In the genomic region with DNA sequence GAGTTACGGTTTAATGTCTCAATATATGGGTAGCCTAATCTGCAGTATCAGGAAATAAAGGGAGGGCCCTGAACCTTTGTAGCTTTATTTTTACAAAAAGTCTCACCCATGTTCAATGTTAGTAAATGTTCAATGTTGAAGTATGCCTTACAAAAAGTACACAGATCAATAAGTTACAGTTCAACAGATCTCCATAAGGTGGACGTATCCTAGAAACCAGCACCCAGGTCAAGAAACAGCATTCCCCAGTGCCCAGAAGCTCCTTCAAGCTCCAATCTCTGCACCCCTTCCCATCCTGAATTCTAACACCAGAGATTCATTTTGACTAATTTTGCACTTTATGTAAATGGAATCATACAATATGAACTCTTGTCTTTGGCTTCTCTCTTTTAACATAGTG, we compare ENCODE assay signal across 28 cellular contexts. TPM values are rescaled to one million over a fixed set of nuclear protein-coding genes. Genes with fewer than 3 reads are reported as not detected.
DNase-seq lines count a peak whose midpoint lies in the region; ATAC-seq, FAIRE-seq and TF ChIP-seq lines count a peak whose summit lies in the region.
"Had no signal": no experiment of that assay in that cellular context is flagged by ENCODE, and none has a peak within 500 bp of the region (broad histone marks: within the 10 kb centered on the region; RNA-seq: fewer than 3 reads in every experiment).

No MANE protein-coding gene starts in this region.

- H3K4me2 ChIP-seq in GM12878 (ENCODE audit: control insufficient read depth, insufficient read depth) = no peak overlapping the region
- no peak overlapping the region for H3K4me2 ChIP-seq in HepG2 (ENCODE audit: low read depth, low read length)
- H3K4me2 ChIP-seq: BLaER1 had no signal

- H3K27ac Mint-ChIP-seq in natural killer cell = peak overlapping the region; percentile 37 to 59
- H3K27ac Mint-ChIP-seq: CD4-positive, alpha-beta memory T cell had no signal

- 97% methylated on average over 2 of the region's 2 CpGs for WGBS in GM12878 (ENCODE audit: insufficient coverage, insufficient replicate concordance, low lambda C conversion rate, missing lambda C conversion rate)
- WGBS in HepG2 (ENCODE audit: low lambda C conversion rate) = 11% methylated on average over 2 of the region's 2 CpGs
- 94 to 98% (median 94%) methylated on average over 2 of the region's 2 CpGs for WGBS in small intestine, 3 donors

- TF ChIP-seq EP300 in GM12878 (IDR thresholded peaks at IDR 0.05; ENCODE audit: borderline replicate concordance in 1 of 2, control insufficient read depth in 1 of 2, low read depth in 2 of 2, low read length in 2 of 2) (no peak), HepG2 (IDR thresholded peaks at IDR 0.05; ENCODE audit: low read depth in 2 of 2, low read length in 2 of 2) (no peak), HepG2 (CRISPR knock-in tag; IDR thresholded peaks at IDR 0.05; ENCODE audit: borderline replicate concordance) (no peak)

- no peak for TF ChIP-seq RAD21 in GM12878 (IDR thresholded peaks at IDR 0.05; ENCODE audit: insufficient read depth, low read depth, low read length)
- no peak for TF ChIP-seq RAD21 in HepG2 (CRISPR knock-in tag; IDR thresholded peaks at IDR 0.05)

- POLR2A ChIA-PET in GM12878 (lab: Charles Lee) (no interaction called here), HepG2 (lab: Yijun Ruan, JAX) (no interaction called here)

- H3K79me2 ChIP-seq in GM12878 (ENCODE audit: control insufficient read depth, insufficient read depth, low read length) (no peaks in the 10 kb centered on the region), HepG2 (ENCODE audit: insufficient read depth, low read length) (no peaks in the 10 kb centered on the region)

- H3K36me3 Mint-ChIP-seq in natural killer cell = peaks cover 10% of the 10 kb centered on the region

- intact Hi-C loops in GM12878 (cut with micrococcal nuclease; ENCODE audit: unreplicated experiment) (no loop called here), HepG2 (cut with micrococcal nuclease; ENCODE audit: unreplicated experiment) (no loop called here), natural killer cell (cut with micrococcal nuclease) (no loop called here)

- no peaks in the 10 kb centered on the region for H3K36me3 ChIP-seq in GM12878 (ENCODE audit: control insufficient read depth in 2 of 2, insufficient read depth in 2 of 2, low read length in 1 of 2)
- H3K36me3 ChIP-seq in HepG2 (replicated peaks in 1 of 2; ENCODE audit: control insufficient read depth in 1 of 2, insufficient read depth in 2 of 2, low read length in 2 of 2) = no peaks in the 10 kb centered on the region
- no peaks in the 10 kb centered on the region for H3K36me3 ChIP-seq in small intestine (ENCODE audit: control insufficient read depth in 2 of 2, insufficient read depth in 2 of 2, low read length in 2 of 2)
- H3K36me3 ChIP-seq: BE2C had no signal

- no TSS peak for BruUV-seq in GM12878 (replicated peaks; lab: Mats Ljungman, UMichigan)
- BruUV-seq in HepG2 (replicated peaks; lab: Mats Ljungman, UMichigan) = no TSS peak

- in situ Hi-C loops in GM12878 (cut with MboI) = no loop called here
- in situ Hi-C loops in HepG2 (cut with HindIII; ENCODE audit: extremely low pct_ligation_motif_present, low pct_unique_long_range_greater_than_20kb) = no loop called here

- H3K27me3 Mint-ChIP-seq in natural killer cell (ENCODE audit: low read depth in 2 of 2) = no peaks in the 10 kb centered on the region
- H3K27me3 Mint-ChIP-seq: CD4-positive, alpha-beta memory T cell; CD4-positive, CD25-positive, alpha-beta regulatory T cell; CD8-positive, alpha-beta memory T cell had no signal

- H4K20me1 ChIP-seq in GM12878 (ENCODE audit: control insufficient read depth, insufficient read depth) (no peaks in the 10 kb centered on the region), HepG2 (ENCODE audit: insufficient read depth, low read length) (no peaks in the 10 kb centered on the region)
- H4K20me1 ChIP-seq: BLaER1 had no signal

- no peak overlapping the region for H3K4me3 Mint-ChIP-seq in natural killer cell
- H3K4me3 Mint-ChIP-seq: CD14-positive monocyte; CD4-positive, alpha-beta memory T cell; CD4-positive, CD25-positive, alpha-beta regulatory T cell had no signal

- peaks cover 55 to 71% of the 10 kb centered on the region in 2 donors for H3K4me1 Mint-ChIP-seq in natural killer cell

- no peak for TF ChIP-seq POLR2A in GM12878 (IDR thresholded peaks at IDR 0.05; ENCODE audit: low read depth, low read length)
- TF ChIP-seq POLR2A in HepG2 (IDR thresholded peaks at IDR 0.05; ENCODE audit: insufficient read depth in 1 of 2, low read depth in 2 of 2, low read length in 2 of 2) = no peak

- DNase-seq in HuH-7.5 (ENCODE audit: low spot score) (peak; percentile 59), GM12878 (ENCODE audit: low read depth, low spot score) (no peak), HepG2 (ENCODE audit: low spot score) (no peak), natural killer cell (no peak), NCI-H2029 treated with DMSO at 0.1 percent for 48 hours (lab: John Stamatoyannopoulos, UW) (no peak), NAMALWA (ENCODE audit: low spot score) (no peak), small intestine (no peak)
- DNase-seq: 8988T; ACHN; BE2C; C1 segment of cervical spinal cord; CD4-positive, alpha-beta memory T cell; CD4-positive, CD25-positive, alpha-beta regulatory T cell; CD8-positive, alpha-beta memory T cell; COR-L47; DMS 273 treated with DMSO at 0.1 percent for 48 hours; DMS153; DMS53; DMS79; DND-41; EL; GDM1 had no signal

- FAIRE-seq in GM12878 (lab: Jason Lieb, UNC) (peak; percentile 61), HepG2 (lab: Jason Lieb, UNC) (no peak), small intestine (lab: Jason Lieb, UNC) (no peak)
- FAIRE-seq: A204.1, GM12891, GM19239 had no signal

- H3K4me3 ChIP-seq in GM12878 = no peak overlapping the region
- H3K4me3 ChIP-seq in HepG2 (replicated peaks in 1 of 3; ENCODE audit: insufficient read depth in 1 of 3, low read depth in 2 of 3, low read length in 3 of 3) = no peak overlapping the region
- no peak overlapping the region for H3K4me3 ChIP-seq in small intestine (ENCODE audit: low read depth in 1 of 2, low read length in 2 of 2)
- H3K4me3 ChIP-seq: BLaER1 had no signal

- RAD21 ChIA-PET in GM12878 (lab: Charles Lee; ENCODE audit: unreplicated experiment) = no interaction called here

- CTCF ChIA-PET in GM12878 (lab: Yijun Ruan, JAX) = interaction anchor here (1.2 to 1.6 kb wide), 3 partner anchors 11 to 72 kb away, joined by 3 to 5 read pairs (median 4); no protein-coding TSS in a partner anchor
- CTCF ChIA-PET in HepG2 (lab: Yijun Ruan, JAX; ENCODE audit: low intra/inter-chr PET ratio, low total read pairs) = no interaction called here

- no peak overlapping the region for H3K27ac ChIP-seq in GM12878 (ENCODE audit: control insufficient read depth, insufficient read depth)
- no peak overlapping the region for H3K27ac ChIP-seq in HepG2 (ENCODE audit: extremely low read length, insufficient read depth, low read length)
- H3K27ac ChIP-seq in small intestine (ENCODE audit: low read depth in 1 of 2, low read length in 1 of 2) = no peak overlapping the region
- H3K27ac ChIP-seq: BLaER1 had no signal

- no peaks in the 10 kb centered on the region for H3K27me3 ChIP-seq in GM12878 (replicated peaks in 1 of 2; ENCODE audit: control insufficient read depth in 2 of 2, insufficient read depth in 2 of 2, low read length in 1 of 2)
- 0 out of 5 replicates have a peak, but pooled peaks cover 0 to 1% of the 10 kb centered on the region in 2 experiments for H3K27me3 ChIP-seq in HepG2 (ENCODE audit: control insufficient read depth in 1 of 2, insufficient read depth in 2 of 2, low read length in 2 of 2)
- H3K27me3 ChIP-seq in small intestine (ENCODE audit: control insufficient read depth in 2 of 2, insufficient read depth in 2 of 2, low read length in 2 of 2) = no peaks in the 10 kb centered on the region
- H3K27me3 ChIP-seq: BE2C, BLaER1 had no signal

- ATAC-seq in GM12878 (no peak), HepG2 (peak; percentile 72), natural killer cell (no peak), GM19397 (IDR thresholded peaks at IDR 0.05; ENCODE audit: unreplicated experiment) (no peak)

- no peaks in the 10 kb centered on the region for H3K9me3 Mint-ChIP-seq in natural killer cell
- H3K9me3 Mint-ChIP-seq: CD4-positive, alpha-beta memory T cell; CD8-positive, alpha-beta memory T cell had no signal

- H3K9ac ChIP-seq in GM12878 (ENCODE audit: control insufficient read depth, insufficient read depth, low read length) = no peak overlapping the region
- H3K9ac ChIP-seq in HepG2 (ENCODE audit: insufficient read depth, low read depth, low read length) = no peak overlapping the region
- H3K9ac ChIP-seq: BLaER1 had no signal

- H3K9me3 ChIP-seq in GM12878 (replicated peaks; ENCODE audit: control insufficient read depth, insufficient read depth, low read length) = no peaks in the 10 kb centered on the region; the same call in 2 of the 3 replicates
- no peaks in the 10 kb centered on the region for H3K9me3 ChIP-seq in HepG2 (ENCODE audit: low read length)
- H3K9me3 ChIP-seq in small intestine (ENCODE audit: control insufficient read depth, low read depth) = no peaks in the 10 kb centered on the region
- H3K9me3 ChIP-seq: BE2C, BLaER1 had no signal

- no peak overlapping the region for H2AFZ ChIP-seq in GM12878 (ENCODE audit: control insufficient read depth, low read depth, low read length)
- no peak overlapping the region for H2AFZ ChIP-seq in HepG2 (ENCODE audit: low read length)

- peaks cover 9% of the 10 kb centered on the region for H3K4me1 ChIP-seq in GM12878 (ENCODE audit: control insufficient read depth, insufficient read depth, low read length)
- H3K4me1 ChIP-seq in HepG2 (ENCODE audit: insufficient read depth, low read length) = peaks cover 19% of the 10 kb centered on the region
- no peaks in the 10 kb centered on the region for H3K4me1 ChIP-seq in small intestine (ENCODE audit: control insufficient read depth in 2 of 2, insufficient read depth in 1 of 2, low read depth in 1 of 2, low read length in 1 of 2)
- H3K4me1 ChIP-seq: BE2C, BLaER1 had no signal

- TF ChIP-seq CTCF in GM12878 (IDR thresholded peaks at IDR 0.05 in 2 of 3, conservative IDR thresholded peaks at IDR 0.05 in 1 of 3; ENCODE audit: control insufficient read depth in 2 of 3, extremely low read depth in 1 of 3, insufficient read depth in 1 of 3, low read depth in 3 of 3, low read length in 3 of 3) = no peak
- TF ChIP-seq CTCF in HepG2 (CRISPR knock-in tag; IDR thresholded peaks at IDR 0.05) = no peak
- no peak for TF ChIP-seq CTCF in natural killer cell (IDR thresholded peaks at IDR 0.05)

- SMC1A ChIA-PET in GM12878 (lab: Charles Lee; ENCODE audit: uncharacterized antibody, unreplicated experiment) = interaction anchor here (0.5 to 1.6 kb wide), 3 partner anchors 10 to 69 kb away, joined by 3 to 8 read pairs (median 4); no protein-coding TSS in a partner anchor

RNA-seq across cellular contexts. Expression of gene COLQ, which starts 31.3 kb away (rescaled TPM):
- 7.5 and 9.9 TPM in 2 replicates for total RNA-seq in GM12878 (2013; cell fraction: nucleolus; rRNA removed)
- total RNA-seq in GM12878 (2014; rRNA removed) (0.49 and 2.7 TPM in 2 replicates), GM12878 (2014; rRNA removed; fragmentation: Illumina TruSeq; extraction: Trizol) (0.67 and 0.92 TPM in 2 replicates), GM12878 (2021) (0.72 and 0.96 TPM in 2 replicates), HepG2 (2016; rRNA removed; fragmentation: Illumina TruSeq; extraction: Trizol) (0.31 TPM in 1 of 2 replicates, not detected in the other), natural killer cell (10 to 100 TPM; 37.7 to 60.7 (median 55.8) TPM)
- 0.55 TPM for polyA plus RNA-seq in GM12878 (2011; ENCODE audit: low read depth)
- polyA plus RNA-seq in GM12878 (2011; rRNA removed) (1.2 and 1.8 TPM in 2 replicates), GM12878 (2014; fragmentation: Illumina TruSeq; extraction: Trizol) (1.1 and 1.6 TPM in 2 replicates), GM12878 (2014; fragmentation: Nextera tagmentation; extraction: Ambion mirVana) (under 1 TPM; 0.13 to 0.29 TPM), GM12878 (2014; rRNA removed) (1.1 and 1.3 TPM in 2 replicates), GM12878 (2016; fragmentation: Nextera tagmentation; extraction: Ambion mirVana) (under 1 TPM; 0.33 to 0.68 TPM), HepG2 (2011; rRNA removed) (0.46 and 0.52 TPM in 2 replicates), small intestine (1 to 10 TPM in 2 of 3 donors, under 1 TPM in 1; 0.81 to 3.6 (median 1.9) TPM)
- 1.5 and 2.1 TPM in 2 replicates for polyA plus RNA-seq in GM12878 (2011; cell fraction: cytosol; rRNA removed)
- polyA plus RNA-seq in GM12878 (2011; cell fraction: nucleus; rRNA removed) = 10.8 and 11.0 TPM in 2 replicates
- polyA plus RNA-seq in GM12878 (2012) = 0.89 and 1.3 TPM in 2 replicates
- 0.66 and 0.72 TPM in 2 replicates for polyA minus RNA-seq in GM12878 (2011; rRNA and poly(A)+ RNA removed)
- polyA minus RNA-seq in GM12878 (2011; cell fraction: cytosol; rRNA and poly(A)+ RNA removed) = 0.31 TPM in 1 of 2 replicates, not detected in the other
- polyA minus RNA-seq in GM12878 (2011; cell fraction: nucleus; rRNA and poly(A)+ RNA removed) = 1.6 and 3.9 TPM in 2 replicates
- not detected in 2 replicates for total RNA-seq in HepG2 (2016; cell fraction: cytosol; rRNA removed; fragmentation: Illumina TruSeq; extraction: Trizol; ENCODE audit: low read depth)
- 0.19 TPM in 1 of 2 replicates, not detected in the other for total RNA-seq in HepG2 (2016; cell fraction: insoluble cytoplasmic fraction; rRNA removed; fragmentation: Illumina TruSeq; extraction: Trizol)
- total RNA-seq in HepG2 (2016; cell fraction: membrane; rRNA removed; fragmentation: Illumina TruSeq; extraction: Trizol) = 0.06 and 0.14 TPM in 2 replicates
- 0.96 and 1.6 TPM in 2 replicates for total RNA-seq in HepG2 (2016; cell fraction: nucleus; rRNA removed; fragmentation: Illumina TruSeq; extraction: Trizol)
- 0.13 and 0.19 TPM in 2 replicates for polyA plus RNA-seq in HepG2 (2011; cell fraction: cytosol; rRNA removed)
- polyA plus RNA-seq in HepG2 (2011; cell fraction: nucleus; rRNA removed) = 3.7 and 4.0 TPM in 2 replicates
- polyA plus RNA-seq in HepG2 (2012) = 0.28 and 0.35 TPM in 2 replicates
- not detected in 2 replicates for polyA plus RNA-seq in HepG2 (2016; cell fraction: cytosol; fragmentation: Illumina TruSeq; extraction: Trizol; ENCODE audit: low read depth)
- polyA plus RNA-seq in HepG2 (2016; cell fraction: insoluble cytoplasmic fraction; fragmentation: Illumina TruSeq; extraction: Trizol; ENCODE audit: low read depth) = 0.10 TPM in 1 of 2 replicates, not detected in the other
- 0.26 TPM in 1 of 2 replicates, not detected in the other for polyA plus RNA-seq in HepG2 (2016; cell fraction: membrane; fragmentation: Illumina TruSeq; extraction: Trizol; ENCODE audit: low read depth)
- 0.48 and 0.65 TPM in 2 replicates for polyA plus RNA-seq in HepG2 (2016; cell fraction: nucleus; fragmentation: Illumina TruSeq; extraction: Trizol; ENCODE audit: insufficient read depth, low read depth)
- 0.26 and 0.42 TPM in 2 replicates for polyA minus RNA-seq in HepG2 (2011; rRNA and poly(A)+ RNA removed; ENCODE audit: low replicate concordance)
- not detected in 2 replicates for polyA minus RNA-seq in HepG2 (2011; cell fraction: cytosol; rRNA and poly(A)+ RNA removed)
- 1.0 and 2.9 TPM in 2 replicates for polyA minus RNA-seq in HepG2 (2011; cell fraction: nucleus; rRNA and poly(A)+ RNA removed)
